8 cellular contexts compared by ENCODE assay signal in the genomic region with DNA sequence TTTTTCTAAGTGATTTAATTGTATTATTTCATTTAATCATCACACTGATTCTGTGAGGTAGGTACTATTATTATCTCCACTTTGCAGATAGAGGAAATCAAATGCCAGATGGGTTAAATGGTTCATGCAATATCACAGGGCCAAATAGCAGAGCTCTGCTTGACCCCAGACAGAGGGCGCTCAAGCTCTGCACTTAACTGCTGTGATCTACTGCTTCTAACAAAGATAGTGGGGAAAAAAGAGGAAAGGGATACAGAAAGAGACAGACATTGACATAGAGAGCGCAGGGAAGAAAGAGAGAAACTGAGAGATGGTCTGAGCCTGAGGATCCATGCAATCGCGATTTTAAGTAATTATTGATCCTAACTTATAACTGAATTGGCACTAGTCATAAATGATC.
A peak's percentile ranks its signal among the peaks of the same experiment; 100 is the strongest.
DNase-seq lines count a peak whose midpoint lies in the region; ATAC-seq, FAIRE-seq and TF ChIP-seq lines count a peak whose summit lies in the region.

No MANE protein-coding gene starts in this region.

- H3K9ac ChIP-seq in colonic mucosa (ENCODE audit: low read depth in 2 of 2, low read length in 2 of 2): no peak overlapping the region

- ATAC-seq in GM19452 (IDR thresholded peaks at IDR 0.05; ENCODE audit: unreplicated experiment): peak; percentile 61
- peak; percentile 91 for ATAC-seq in left lobe of liver

- no peak for FAIRE-seq in urothelium cell line (lab: Jason Lieb, UNC)

- no peaks in the 10 kb centered on the region for H3K27me3 ChIP-seq in colonic mucosa

- H3K4me3 ChIP-seq in colonic mucosa: no peak overlapping the region

- DNase-seq in DMS53 treated with DMSO at 0.1 percent for 48 hours (lab: John Stamatoyannopoulos, UW; ENCODE audit: unreplicated experiment) (peak; percentile 14), HT1080 (ENCODE audit: low read depth) (peak; percentile 45), OCI-M1 (lab: John Stamatoyannopoulos, UW) (peak; percentile 81), colonic mucosa (peak; percentile 30), left lobe of liver (ENCODE audit: low spot score) (no peak), urothelium cell line (ENCODE audit: low spot score) (peak; percentile 50)
- no peak for DNase-seq in activated CD4-positive, CD25-positive, alpha-beta regulatory T cell treated with anti-CD3 and anti-CD28 coated beads, Interleukin-2, amount 50 U/mL, for 72 hours

- intact Hi-C loops in colonic mucosa (cut with DNase I): loop anchor here (5.0 kb wide), 1 partner anchor 819 kb away; no protein-coding TSS in a partner anchor

- no peaks in the 10 kb centered on the region for H3K9me3 ChIP-seq in colonic mucosa

- no peaks in the 10 kb centered on the region for H3K4me1 ChIP-seq in colonic mucosa

- TF ChIP-seq CTCF in colonic mucosa (IDR thresholded peaks at IDR 0.05): peak; percentile 62

- H3K36me3 ChIP-seq in colonic mucosa: no peaks in the 10 kb centered on the region

- H3K27ac ChIP-seq in colonic mucosa: no peak overlapping the region

Comparison
In these comparisons a context has a peak if more than half of its experiments do, and no peak if none do; other contexts are left out.
1. DNase-seq: peak in DMS53 treated with DMSO at 0.1 percent for 48 hours (single experiment), HT1080 (single experiment), OCI-M1 (single experiment), colonic mucosa (single experiment) and urothelium cell line (single experiment); none in left lobe of liver (single experiment) and activated CD4-positive, CD25-positive, alpha-beta regulatory T cell treated with anti-CD3 and anti-CD28 coated beads, Interleukin-2, amount 50 U/mL, for 72 hours (single experiment).